ENCODE assay signal across 8 cellular contexts in the genomic region with DNA sequence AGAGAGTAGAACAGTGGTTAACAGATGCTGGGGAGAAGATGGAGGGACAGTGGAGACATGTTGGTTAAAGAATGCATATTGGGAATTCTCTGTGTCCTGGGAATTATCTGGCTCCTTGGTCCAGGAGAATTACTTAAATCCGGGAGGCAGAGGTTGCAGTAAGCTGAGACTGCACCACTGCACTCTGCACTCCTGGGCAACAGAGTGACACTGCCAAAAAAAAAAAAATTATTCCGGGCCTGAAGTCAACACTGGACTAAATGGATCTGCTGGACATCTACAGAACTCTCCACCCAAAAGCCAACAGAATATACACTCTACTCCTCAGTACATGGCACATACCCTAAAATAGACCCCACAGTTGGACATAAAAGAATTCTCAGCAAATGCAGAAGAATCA.
"Had no signal": no experiment of that assay in that cellular context is flagged by ENCODE, and none has a peak within 500 bp of the region (broad histone marks: within the 10 kb centered on the region; RNA-seq: fewer than 3 reads in every experiment).

No MANE protein-coding gene starts in this region.

- ATAC-seq: HepG2, K562 had no signal

- H3K27ac Mint-ChIP-seq: IgD-negative memory B cell had no signal

- H3K36me3 Mint-ChIP-seq: IgD-negative memory B cell had no signal

- H3K4me3 ChIP-seq: K562 had no signal

- H3K27me3 Mint-ChIP-seq: IgD-negative memory B cell had no signal

- H3K4me3 Mint-ChIP-seq: IgD-negative memory B cell had no signal

- H3K27ac ChIP-seq: HL-60 had no signal

- H3K4me1 Mint-ChIP-seq: IgD-negative memory B cell had no signal

- DNase-seq: IMR-90, KBM-7, KG1 had no signal

- FAIRE-seq: HepG2, HTR-8/SVneo, K562 had no signal
